In the genomic region with DNA sequence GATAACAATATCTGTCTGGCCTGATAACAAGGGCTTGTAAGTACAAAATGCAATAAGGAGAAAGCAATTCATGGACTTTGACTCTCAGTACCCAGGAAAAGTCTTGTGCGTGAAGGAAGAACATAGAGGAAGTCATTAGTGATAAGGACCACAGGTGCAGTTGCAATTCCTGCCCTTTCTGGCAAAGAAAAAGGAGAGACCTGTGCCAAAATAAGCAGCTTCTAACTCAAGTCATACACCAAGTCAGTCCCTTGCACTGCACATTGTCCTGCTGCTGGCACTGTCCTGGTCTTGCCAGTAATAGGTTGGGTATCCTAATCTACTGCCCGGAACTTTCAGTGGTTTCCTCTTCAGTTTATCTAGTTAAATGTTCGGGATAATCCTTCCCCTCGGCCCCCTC, we compare ENCODE assay signal across 1 cellular context.
TF ChIP-seq lines count a peak whose summit lies in the region.

No MANE protein-coding gene starts in this region.

TF ChIP-seq in K562, 482 proteins besides CTCF, POLR2A, EP300 and RAD21 (continued from another document):
- TF ChIP-seq, protein P1, sequence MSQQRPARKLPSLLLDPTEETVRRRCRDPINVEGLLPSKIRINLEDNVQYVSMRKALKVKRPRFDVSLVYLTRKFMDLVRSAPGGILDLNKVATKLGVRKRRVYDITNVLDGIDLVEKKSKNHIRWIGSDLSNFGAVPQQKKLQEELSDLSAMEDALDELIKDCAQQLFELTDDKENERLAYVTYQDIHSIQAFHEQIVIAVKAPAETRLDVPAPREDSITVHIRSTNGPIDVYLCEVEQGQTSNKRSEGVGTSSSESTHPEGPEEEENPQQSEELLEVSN (IDR thresholded peaks at IDR 0.05; ENCODE audit: borderline replicate concordance in 1 of 2, extremely low read depth in 1 of 2, insufficient read depth in 1 of 2, insufficient read length in 1 of 2, low read depth in 1 of 2, low read length in 1 of 2, poor library complexity in 1 of 2, severe bottlenecking in 1 of 2) = no peak
- TF ChIP-seq, protein P2, sequence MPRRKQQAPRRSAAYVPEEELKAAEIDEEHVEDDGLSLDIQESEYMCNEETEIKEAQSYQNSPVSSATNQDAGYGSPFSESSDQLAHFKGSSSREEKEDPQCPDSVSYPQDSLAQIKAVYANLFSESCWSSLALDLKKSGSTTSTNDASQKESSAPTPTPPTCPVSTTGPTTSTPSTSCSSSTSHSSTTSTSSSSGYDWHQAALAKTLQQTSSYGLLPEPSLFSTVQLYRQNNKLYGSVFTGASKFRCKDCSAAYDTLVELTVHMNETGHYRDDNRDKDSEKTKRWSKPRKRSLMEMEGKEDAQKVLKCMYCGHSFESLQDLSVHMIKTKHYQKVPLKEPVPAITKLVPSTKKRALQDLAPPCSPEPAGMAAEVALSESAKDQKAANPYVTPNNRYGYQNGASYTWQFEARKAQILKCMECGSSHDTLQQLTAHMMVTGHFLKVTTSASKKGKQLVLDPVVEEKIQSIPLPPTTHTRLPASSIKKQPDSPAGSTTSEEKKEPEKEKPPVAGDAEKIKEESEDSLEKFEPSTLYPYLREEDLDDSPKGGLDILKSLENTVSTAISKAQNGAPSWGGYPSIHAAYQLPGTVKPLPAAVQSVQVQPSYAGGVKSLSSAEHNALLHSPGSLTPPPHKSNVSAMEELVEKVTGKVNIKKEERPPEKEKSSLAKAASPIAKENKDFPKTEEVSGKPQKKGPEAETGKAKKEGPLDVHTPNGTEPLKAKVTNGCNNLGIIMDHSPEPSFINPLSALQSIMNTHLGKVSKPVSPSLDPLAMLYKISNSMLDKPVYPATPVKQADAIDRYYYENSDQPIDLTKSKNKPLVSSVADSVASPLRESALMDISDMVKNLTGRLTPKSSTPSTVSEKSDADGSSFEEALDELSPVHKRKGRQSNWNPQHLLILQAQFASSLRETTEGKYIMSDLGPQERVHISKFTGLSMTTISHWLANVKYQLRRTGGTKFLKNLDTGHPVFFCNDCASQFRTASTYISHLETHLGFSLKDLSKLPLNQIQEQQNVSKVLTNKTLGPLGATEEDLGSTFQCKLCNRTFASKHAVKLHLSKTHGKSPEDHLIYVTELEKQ (CRISPR knock-in tag; IDR thresholded peaks at IDR 0.05) = no peak
- TF ChIP-seq ZNF184 (CRISPR knock-in tag; IDR thresholded peaks at IDR 0.05) (no peak), SIN3A (IDR thresholded peaks at IDR 0.05; ENCODE audit: borderline replicate concordance in 2 of 2, control insufficient read depth in 1 of 2, low read depth in 2 of 2, low read length in 2 of 2) (no peak), NFIC (IDR thresholded peaks at IDR 0.05) (no peak), TGIF2 (CRISPR knock-in tag; IDR thresholded peaks at IDR 0.05) (no peak), PML (IDR thresholded peaks at IDR 0.05; ENCODE audit: low read length) (no peak), ZC3H8 (IDR thresholded peaks at IDR 0.05) (no peak), ZFP1 (CRISPR knock-in tag; IDR thresholded peaks at IDR 0.05) (no peak), XRCC3 (IDR thresholded peaks at IDR 0.05) (no peak)
- TF ChIP-seq, protein P3, sequence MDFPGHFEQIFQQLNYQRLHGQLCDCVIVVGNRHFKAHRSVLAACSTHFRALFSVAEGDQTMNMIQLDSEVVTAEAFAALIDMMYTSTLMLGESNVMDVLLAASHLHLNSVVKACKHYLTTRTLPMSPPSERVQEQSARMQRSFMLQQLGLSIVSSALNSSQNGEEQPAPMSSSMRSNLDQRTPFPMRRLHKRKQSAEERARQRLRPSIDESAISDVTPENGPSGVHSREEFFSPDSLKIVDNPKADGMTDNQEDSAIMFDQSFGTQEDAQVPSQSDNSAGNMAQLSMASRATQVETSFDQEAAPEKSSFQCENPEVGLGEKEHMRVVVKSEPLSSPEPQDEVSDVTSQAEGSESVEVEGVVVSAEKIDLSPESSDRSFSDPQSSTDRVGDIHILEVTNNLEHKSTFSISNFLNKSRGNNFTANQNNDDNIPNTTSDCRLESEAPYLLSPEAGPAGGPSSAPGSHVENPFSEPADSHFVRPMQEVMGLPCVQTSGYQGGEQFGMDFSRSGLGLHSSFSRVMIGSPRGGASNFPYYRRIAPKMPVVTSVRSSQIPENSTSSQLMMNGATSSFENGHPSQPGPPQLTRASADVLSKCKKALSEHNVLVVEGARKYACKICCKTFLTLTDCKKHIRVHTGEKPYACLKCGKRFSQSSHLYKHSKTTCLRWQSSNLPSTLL (IDR thresholded peaks at IDR 0.05) = no peak
- TF ChIP-seq, protein P4, sequence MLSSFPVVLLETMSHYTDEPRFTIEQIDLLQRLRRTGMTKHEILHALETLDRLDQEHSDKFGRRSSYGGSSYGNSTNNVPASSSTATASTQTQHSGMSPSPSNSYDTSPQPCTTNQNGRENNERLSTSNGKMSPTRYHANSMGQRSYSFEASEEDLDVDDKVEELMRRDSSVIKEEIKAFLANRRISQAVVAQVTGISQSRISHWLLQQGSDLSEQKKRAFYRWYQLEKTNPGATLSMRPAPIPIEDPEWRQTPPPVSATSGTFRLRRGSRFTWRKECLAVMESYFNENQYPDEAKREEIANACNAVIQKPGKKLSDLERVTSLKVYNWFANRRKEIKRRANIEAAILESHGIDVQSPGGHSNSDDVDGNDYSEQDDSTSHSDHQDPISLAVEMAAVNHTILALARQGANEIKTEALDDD (IDR thresholded peaks at IDR 0.05) = 0 out of 2 replicates have a peak, but pooled peaks have one; percentile 23
- TF ChIP-seq, protein P5, sequence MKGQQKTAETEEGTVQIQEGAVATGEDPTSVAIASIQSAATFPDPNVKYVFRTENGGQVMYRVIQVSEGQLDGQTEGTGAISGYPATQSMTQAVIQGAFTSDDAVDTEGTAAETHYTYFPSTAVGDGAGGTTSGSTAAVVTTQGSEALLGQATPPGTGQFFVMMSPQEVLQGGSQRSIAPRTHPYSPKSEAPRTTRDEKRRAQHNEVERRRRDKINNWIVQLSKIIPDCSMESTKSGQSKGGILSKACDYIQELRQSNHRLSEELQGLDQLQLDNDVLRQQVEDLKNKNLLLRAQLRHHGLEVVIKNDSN (CRISPR knock-in tag; IDR thresholded peaks at IDR 0.05) = no peak
